Comparison of ENCODE assay signal across 8 cellular contexts in the genomic region with DNA sequence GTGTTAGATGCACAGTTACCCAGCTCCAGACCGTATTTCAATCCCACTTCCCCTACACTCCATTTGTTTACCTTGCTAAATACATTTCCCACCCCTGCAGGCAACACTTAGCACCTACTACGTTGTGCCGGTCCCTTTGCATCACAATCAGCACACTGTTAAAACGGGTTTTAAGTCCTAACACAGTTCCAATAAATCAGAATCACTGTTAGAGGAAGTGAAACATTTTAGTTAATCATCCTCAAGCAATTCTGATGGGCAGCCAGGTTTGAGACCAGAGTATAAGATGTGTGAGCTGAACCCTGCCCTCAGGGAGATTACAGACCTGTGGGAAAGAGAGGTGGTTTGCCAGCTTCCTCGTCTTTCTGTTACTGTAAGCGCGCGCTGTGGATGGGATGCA. TPM values are rescaled to one million over a fixed set of nuclear protein-coding genes. Genes with fewer than 3 reads are reported as not detected.
A peak's percentile ranks its signal among the peaks of the same experiment; 100 is the strongest.
DNase-seq lines count a peak whose midpoint lies in the region; ATAC-seq and TF ChIP-seq lines count a peak whose summit lies in the region.

No MANE protein-coding gene starts in this region.

- H4K20me1 ChIP-seq in HCT116 (ENCODE audit: insufficient read depth), result peaks cover 3% of the 10 kb centered on the region; the same call in 1 of the 2 replicates

- TF ChIP-seq POLR2A in HCT116 (IDR thresholded peaks at IDR 0.05; ENCODE audit: borderline replicate concordance, extremely low read depth, insufficient read depth, insufficient read length), result no peak

- BruUV-seq in HCT116 (replicated peaks; lab: Mats Ljungman, UMichigan), result no TSS peak

- H3K4me2 ChIP-seq in HCT116 (ENCODE audit: low read length), result 0 out of 2 replicates have a peak overlapping the region, but pooled peaks have one; percentile 5

- intact Hi-C loops in HCT116 (cut with micrococcal nuclease), result no loop called here

- peak overlapping the region; percentile 100 for H3K4me3 Mint-ChIP-seq in activated naive CD8-positive, alpha-beta T cell treated with anti-CD3 and anti-CD28 coated beads for 36 hours
- H3K4me3 Mint-ChIP-seq in memory B cell, result peak overlapping the region; percentile 69

- ATAC-seq in HCT116, result no peak
- no peak for ATAC-seq in memory B cell (ENCODE audit: low read depth)
- ATAC-seq in GM18873 (IDR thresholded peaks at IDR 0.05; ENCODE audit: low FRiP score, unreplicated experiment), result no peak

- H3K27ac ChIP-seq in ACC112 (ENCODE audit: low read depth, low read length), result no peak overlapping the region
- H3K27ac ChIP-seq in HCT116 (ENCODE audit: low read depth, low read length), result no peak overlapping the region

- in situ Hi-C loops in ACHN (cut with HindIII; ENCODE audit: low pct_ligation_motif_present, low pct_unique_long_range_greater_than_20kb, low sequenced_read_pairs), result no loop called here

- H3K79me2 ChIP-seq in ACC112 (ENCODE audit: control insufficient read depth, insufficient read depth, low read length, unreplicated experiment) (peaks cover 43% of the 10 kb centered on the region), HCT116 (ENCODE audit: insufficient read depth, low read length) (peaks cover 35% of the 10 kb centered on the region)

- H3K9me3 ChIP-seq in HCT116 (ENCODE audit: control insufficient read depth in 1 of 2, insufficient read depth in 1 of 2, low read depth in 1 of 2, low read length in 2 of 2), result no peaks in the 10 kb centered on the region

- RAD21 ChIA-PET in HCT116 (lab: Charles Lee; ENCODE audit: low non-redundant PET in 1 of 2, low total read pairs in 2 of 2, uncharacterized antibody in 2 of 2, unreplicated experiment in 2 of 2), result no interaction called here

- DNase-seq in HCT116 (ENCODE audit: low read depth, low spot score) (no peak), memory B cell (ENCODE audit: low spot score in 2 of 2) (no peak), germinal center (ENCODE audit: low spot score) (no peak), hypothalamus (lab: John Stamatoyannopoulos, UW) (no peak), ACHN (no peak)
- DNase-seq in activated naive CD8-positive, alpha-beta T cell treated with anti-CD3 and anti-CD28 coated beads for 36 hours, result no peak

- peaks cover 24% of the 10 kb centered on the region for H3K4me1 ChIP-seq in ACC112 (ENCODE audit: control insufficient read depth, insufficient read depth, low read length, unreplicated experiment)
- peaks cover 20 to 45% of the 10 kb centered on the region in 2 experiments for H3K4me1 ChIP-seq in HCT116 (ENCODE audit: control insufficient read depth in 1 of 2, insufficient read depth in 2 of 2, low read length in 2 of 2)

- peaks cover 3% of the 10 kb centered on the region for H3K27me3 Mint-ChIP-seq in activated naive CD8-positive, alpha-beta T cell treated with anti-CD3 and anti-CD28 coated beads for 36 hours
- no peaks in the 10 kb centered on the region for H3K27me3 Mint-ChIP-seq in memory B cell

- H2AFZ ChIP-seq in ACC112 (ENCODE audit: low read length, unreplicated experiment), result no peak overlapping the region
- H2AFZ ChIP-seq in HCT116 (ENCODE audit: low read depth, low read length, poor library complexity, severe bottlenecking), result no peak overlapping the region

- peaks cover 6% of the 10 kb centered on the region; the same call in 1 of the 2 replicates for H3K36me3 ChIP-seq in ACC112 (ENCODE audit: insufficient read depth, low read length)
- H3K36me3 ChIP-seq in HCT116 (ENCODE audit: control insufficient read depth in 1 of 2, insufficient read depth in 2 of 2, low read length in 2 of 2), result peaks cover 4 to 18% of the 10 kb centered on the region in 2 experiments; a peak in 3 of 4 replicates

- H3K9ac ChIP-seq in HCT116 (ENCODE audit: low read length), result no peak overlapping the region

- H3K27me3 ChIP-seq in ACC112 (ENCODE audit: insufficient read depth, low read length) (no peaks in the 10 kb centered on the region), HCT116 (ENCODE audit: insufficient read depth, low read length) (no peaks in the 10 kb centered on the region)

- no peaks in the 10 kb centered on the region for H3K9me3 Mint-ChIP-seq in activated naive CD8-positive, alpha-beta T cell treated with anti-CD3 and anti-CD28 coated beads for 36 hours
- no peaks in the 10 kb centered on the region for H3K9me3 Mint-ChIP-seq in memory B cell

- peaks cover 34% of the 10 kb centered on the region for H3K36me3 Mint-ChIP-seq in activated naive CD8-positive, alpha-beta T cell treated with anti-CD3 and anti-CD28 coated beads for 36 hours
- peaks cover 10% of the 10 kb centered on the region for H3K36me3 Mint-ChIP-seq in memory B cell

- POLR2A ChIA-PET in HCT116 (lab: Charles Lee), result interaction anchor here (1.7 kb wide), 1 partner anchor 24 kb away, joined by 7 read pairs; no protein-coding TSS in a partner anchor

- peak overlapping the region; percentile 73 for H3K27ac Mint-ChIP-seq in activated naive CD8-positive, alpha-beta T cell treated with anti-CD3 and anti-CD28 coated beads for 36 hours
- peak overlapping the region; percentile 15 for H3K27ac Mint-ChIP-seq in memory B cell

- CTCF ChIA-PET in HCT116 (lab: Charles Lee), result interaction anchor here (1.4 kb wide), 1 partner anchor 23 kb away, joined by 4 read pairs; no protein-coding TSS in a partner anchor

- H3K4me1 Mint-ChIP-seq in activated naive CD8-positive, alpha-beta T cell treated with anti-CD3 and anti-CD28 coated beads for 36 hours, result peaks cover 38% of the 10 kb centered on the region
- H3K4me1 Mint-ChIP-seq in memory B cell, result peaks cover 33% of the 10 kb centered on the region

- H3K4me3 ChIP-seq in ACC112 (ENCODE audit: low read depth, low read length) (peak overlapping the region; percentile 99), HCT116 (replicated peaks in 1 of 2; ENCODE audit: low read depth in 1 of 2, low read length in 2 of 2) (no peak overlapping the region)

- no peaks in the 10 kb centered on the region for H3K9me2 ChIP-seq in HCT116 (ENCODE audit: insufficient read depth)

- no peak for TF ChIP-seq RAD21 in HCT116 (IDR thresholded peaks at IDR 0.05; ENCODE audit: low read depth)

- no peak for TF ChIP-seq CTCF in HCT116 (IDR thresholded peaks at IDR 0.05 in 2 of 3, conservative IDR thresholded peaks at IDR 0.05 in 1 of 3; ENCODE audit: borderline replicate concordance in 1 of 3, insufficient read depth in 1 of 3, low read depth in 2 of 3, low read length in 2 of 3)

TF ChIP-seq in HCT116, 20 proteins besides CTCF, POLR2A, EP300 and RAD21:
- TF ChIP-seq TCF7L2 (IDR thresholded peaks at IDR 0.05; ENCODE audit: borderline replicate concordance, extremely low read depth, insufficient read depth, insufficient read length) (no peak), SIN3A (IDR thresholded peaks at IDR 0.05; ENCODE audit: low read depth) (no peak), ELF1 (IDR thresholded peaks at IDR 0.05; ENCODE audit: borderline replicate concordance, low read depth) (no peak), EZH2phosphoT487 (IDR thresholded peaks at IDR 0.05; ENCODE audit: borderline replicate concordance) (no peak)

RNA-seq across cellular contexts. Expression of a gene that starts 3.0 kb away (rescaled TPM):
- total RNA-seq in HCT116 (2021; ENCODE audit: unreplicated experiment), result 19.3 TPM
- polyA plus RNA-seq in HCT116 (2012), result 12.2 and 13.8 TPM in 2 replicates
- 10 to 100 TPM; 23.3 to 24.5 TPM for total RNA-seq in activated naive CD8-positive, alpha-beta T cell treated with anti-CD3 and anti-CD28 coated beads for 36 hours

RNA-seq across cellular contexts. Expression of a gene that starts 9.8 kb away (rescaled TPM):
- total RNA-seq in HCT116 (2021; ENCODE audit: unreplicated experiment), result 22.1 TPM
- 16.9 and 18.7 TPM in 2 replicates for polyA plus RNA-seq in HCT116 (2012)
- 1 to 10 TPM; 7.5 to 7.8 TPM for total RNA-seq in activated naive CD8-positive, alpha-beta T cell treated with anti-CD3 and anti-CD28 coated beads for 36 hours

RNA-seq across cellular contexts. Expression of a gene that starts 25.0 kb away (rescaled TPM):
- 40.4 TPM for total RNA-seq in HCT116 (2021; ENCODE audit: unreplicated experiment)
- 21.0 and 24.0 TPM in 2 replicates for polyA plus RNA-seq in HCT116 (2012)
- total RNA-seq in activated naive CD8-positive, alpha-beta T cell treated with anti-CD3 and anti-CD28 coated beads for 36 hours, result 10 to 100 TPM; 13.1 to 13.3 TPM

RNA-seq across cellular contexts. Expression of a gene that starts 42.8 kb away (rescaled TPM):
- total RNA-seq in HCT116 (2021; ENCODE audit: unreplicated experiment), result not detected
- not detected in 2 replicates for polyA plus RNA-seq in HCT116 (2012)
- total RNA-seq in activated naive CD8-positive, alpha-beta T cell treated with anti-CD3 and anti-CD28 coated beads for 36 hours, result not detected

RNA-seq across cellular contexts. Expression of a gene that starts 46.6 kb away (rescaled TPM):
- 1.9 TPM for total RNA-seq in HCT116 (2021; ENCODE audit: unreplicated experiment)
- polyA plus RNA-seq in HCT116 (2012), result 2.0 and 2.5 TPM in 2 replicates
- 10 to 100 TPM; 11.2 to 12.6 TPM for total RNA-seq in activated naive CD8-positive, alpha-beta T cell treated with anti-CD3 and anti-CD28 coated beads for 36 hours
